In the genomic region with DNA sequence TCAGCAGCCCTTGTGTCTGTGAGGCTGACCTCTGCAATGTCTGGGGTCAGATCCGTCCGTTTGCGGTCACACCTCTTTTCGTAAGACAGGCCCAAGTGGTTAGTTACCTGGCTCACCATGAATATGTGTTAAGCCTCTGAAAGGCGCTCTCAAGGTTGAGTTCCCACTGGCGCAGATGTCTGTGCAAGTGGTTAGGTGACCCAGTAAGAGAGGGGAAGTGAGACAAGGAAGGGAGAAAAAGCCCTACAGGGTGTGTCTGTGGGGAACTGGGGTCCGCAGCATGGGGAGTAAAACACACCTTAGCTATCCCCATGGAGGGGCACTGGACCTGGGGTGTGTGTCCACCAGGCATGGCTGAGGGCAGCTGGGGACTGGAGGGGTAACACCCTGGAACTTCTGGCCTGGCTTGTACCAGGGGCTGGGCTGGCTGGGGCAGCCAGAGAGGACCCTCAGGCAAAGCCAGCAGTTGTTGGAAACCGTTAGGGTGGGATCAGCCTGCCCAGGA, we compare ENCODE assay signal across 9 cellular contexts.
DNase-seq lines count a peak whose midpoint lies in the region; ATAC-seq, FAIRE-seq and TF ChIP-seq lines count a peak whose summit lies in the region.
"Had no signal": no experiment of that assay in that cellular context is flagged by ENCODE, and none has a peak within 500 bp of the region (broad histone marks: within the 10 kb centered on the region; RNA-seq: fewer than 3 reads in every experiment).

No MANE protein-coding gene starts in this region.

- DNase-seq in GM19239 (ENCODE audit: insufficient read length, low spot score): peak; percentile 47
- peak; percentile 44 for DNase-seq in activated B cell treated with CpG ODN at 0.5 μM for 24 hours
- DNase-seq in spleen: no peak
- DNase-seq in PC-3: no peak
- no peak for DNase-seq in stimulated activated CD4-positive, alpha-beta T cell treated with anti-CD3 and anti-CD28 coated beads, Interleukin-4, amount 100 ng/mL, for 24 hours
- DNase-seq in activated effector memory CD4-positive, alpha-beta T cell treated with Interleukin-2 at 50 U/mL for 16 hours: no peak
- no peak for DNase-seq in sciatic nerve (ENCODE audit: low spot score)

- 39 to 59% (median 53%) methylated on average over 8 of the region's 8 CpGs for WGBS in spleen, 5 donors

- peak; percentile 99 for FAIRE-seq in GM19239 (lab: Jason Lieb, UNC)

- H3K4me1 ChIP-seq in spleen (peaks cover 17 to 55% (median 27%) of the 10 kb centered on the region in 6 donors), PC-3 (ENCODE audit: insufficient read depth, low read length) (no peaks in the 10 kb centered on the region)

- H4K20me1 ChIP-seq in PC-3 (ENCODE audit: low read length): no peaks in the 10 kb centered on the region

- TF ChIP-seq POLR2A in spleen (IDR thresholded peaks at IDR 0.05): no peak

- H3F3A ChIP-seq in PC-3 (ENCODE audit: low read length, unreplicated experiment): no peaks in the 10 kb centered on the region

- H3K27me3 Mint-ChIP-seq in activated B cell treated with CpG ODN at 0.5 μM for 24 hours: peaks cover 5% of the 10 kb centered on the region

- no peaks in the 10 kb centered on the region for H3K79me2 ChIP-seq in PC-3 (ENCODE audit: low read length)

- peak overlapping the region; percentile 79 for H3K4me3 Mint-ChIP-seq in activated B cell treated with CpG ODN at 0.5 μM for 24 hours
- H3K4me3 Mint-ChIP-seq: neural crest cell had no signal

- no peaks in the 10 kb centered on the region for H3K36me3 Mint-ChIP-seq in activated B cell treated with CpG ODN at 0.5 μM for 24 hours (ENCODE audit: low read depth)

- no peaks in the 10 kb centered on the region for H3K36me3 ChIP-seq in spleen
- no peaks in the 10 kb centered on the region for H3K36me3 ChIP-seq in PC-3 (ENCODE audit: low read depth, low read length)

- POLR2A ChIA-PET in activated B cell treated with CpG ODN at 0.5 μM for 24 hours (lab: Charles Lee): interaction anchor here (1.8 to 2.5 kb wide), 2 partner anchors 12 to 75 kb away, joined by 8 to 13 read pairs; no protein-coding TSS in a partner anchor
- POLR2A ChIA-PET in PC-3 (lab: Charles Lee; ENCODE audit: unreplicated experiment): no interaction called here

- CTCF ChIA-PET in activated B cell treated with CpG ODN at 0.5 μM for 24 hours (lab: Charles Lee): no interaction called here
- CTCF ChIA-PET in PC-3 (lab: Charles Lee): no interaction called here

- no peaks in the 10 kb centered on the region for H3K9me2 ChIP-seq in PC-3 (replicated peaks; ENCODE audit: low read length)

- H3K27me3 ChIP-seq in spleen (replicated peaks in 1 of 7): peaks cover 0 to 27% (median 0%) of the 10 kb centered on the region in 7 donors
- H3K27me3 ChIP-seq in PC-3 (ENCODE audit: low read length): peaks cover 3% of the 10 kb centered on the region; the same call in 1 of the 2 replicates

- H2AFZ ChIP-seq in PC-3 (ENCODE audit: low read length): no peak overlapping the region

- no TSS peak for BruUV-seq in PC-3 (replicated peaks; lab: Mats Ljungman, UMichigan)

- intact Hi-C loops in activated B cell treated with CpG ODN at 0.5 μM for 24 hours (cut with micrococcal nuclease): loop anchor here (1.0 to 5.0 kb wide), 9 partner anchors 12 to 646 kb away; a partner anchor contains a TSS
- intact Hi-C loops in spleen (cut with DNase I; ENCODE audit: low total_unique reads): no loop called here
- intact Hi-C loops in PC-3 (cut with micrococcal nuclease): no loop called here
- intact Hi-C loops in sciatic nerve (cut with DNase I): no loop called here

- H3K4me3 ChIP-seq in spleen: peak overlapping the region in 1 of 8 donors; percentile 47
- no peak overlapping the region for H3K4me3 ChIP-seq in PC-3 (ENCODE audit: low read length)

- H3K27ac ChIP-seq in spleen: peak overlapping the region in 6 of 8 donors; percentile 30 to 63 (median 54)
- H3K27ac ChIP-seq in PC-3 (ENCODE audit: low read length): no peak overlapping the region

- peak; percentile 89 for ATAC-seq in HG03064 (IDR thresholded peaks at IDR 0.05; ENCODE audit: low read depth, unreplicated experiment)
- peak; percentile 95 for ATAC-seq in activated B cell treated with CpG ODN at 0.5 μM for 24 hours (ENCODE audit: low read depth)
- ATAC-seq in PC-3: no peak
- no peak for ATAC-seq in sciatic nerve

- peaks cover 58% of the 10 kb centered on the region for H3K4me1 Mint-ChIP-seq in activated B cell treated with CpG ODN at 0.5 μM for 24 hours

- H3K27ac Mint-ChIP-seq in activated B cell treated with CpG ODN at 0.5 μM for 24 hours: peak overlapping the region; percentile 75

- no peaks in the 10 kb centered on the region for H3K9me3 Mint-ChIP-seq in activated B cell treated with CpG ODN at 0.5 μM for 24 hours
- H3K9me3 Mint-ChIP-seq: neural crest cell had no signal

- no peak overlapping the region for H3K9ac ChIP-seq in PC-3 (ENCODE audit: low read length)

- H3K9me3 ChIP-seq in spleen (no peaks in the 10 kb centered on the region), PC-3 (ENCODE audit: low read length) (no peaks in the 10 kb centered on the region)

- TF ChIP-seq CTCF in activated B cell treated with CpG ODN at 0.5 μM for 24 hours (IDR thresholded peaks at IDR 0.05) (no peak), spleen (IDR thresholded peaks at IDR 0.05 in 8 of 11, conservative IDR thresholded peaks at IDR 0.05 in 3 of 11) (no peak), PC-3 (conservative IDR thresholded peaks at IDR 0.05; ENCODE audit: low read depth, low read length) (no peak)

- H3K4me2 ChIP-seq in PC-3 (ENCODE audit: low read length): no peak overlapping the region

Comparison
In these comparisons a context has a peak if more than half of its experiments do, and no peak if none do; other contexts are left out.
1. DNase-seq: peak in GM19239 (single experiment) and activated B cell treated with CpG ODN at 0.5 μM for 24 hours (single experiment); none in spleen (single experiment), PC-3 (single experiment), stimulated activated CD4-positive, alpha-beta T cell treated with anti-CD3 and anti-CD28 coated beads, Interleukin-4, amount 100 ng/mL, for 24 hours (single experiment), activated effector memory CD4-positive, alpha-beta T cell treated with Interleukin-2 at 50 U/mL for 16 hours (single experiment) and sciatic nerve (single experiment).
2. ATAC-seq: peak in HG03064 (single experiment) and activated B cell treated with CpG ODN at 0.5 μM for 24 hours (single experiment); none in PC-3 (single experiment) and sciatic nerve (single experiment).